In the genomic region with DNA sequence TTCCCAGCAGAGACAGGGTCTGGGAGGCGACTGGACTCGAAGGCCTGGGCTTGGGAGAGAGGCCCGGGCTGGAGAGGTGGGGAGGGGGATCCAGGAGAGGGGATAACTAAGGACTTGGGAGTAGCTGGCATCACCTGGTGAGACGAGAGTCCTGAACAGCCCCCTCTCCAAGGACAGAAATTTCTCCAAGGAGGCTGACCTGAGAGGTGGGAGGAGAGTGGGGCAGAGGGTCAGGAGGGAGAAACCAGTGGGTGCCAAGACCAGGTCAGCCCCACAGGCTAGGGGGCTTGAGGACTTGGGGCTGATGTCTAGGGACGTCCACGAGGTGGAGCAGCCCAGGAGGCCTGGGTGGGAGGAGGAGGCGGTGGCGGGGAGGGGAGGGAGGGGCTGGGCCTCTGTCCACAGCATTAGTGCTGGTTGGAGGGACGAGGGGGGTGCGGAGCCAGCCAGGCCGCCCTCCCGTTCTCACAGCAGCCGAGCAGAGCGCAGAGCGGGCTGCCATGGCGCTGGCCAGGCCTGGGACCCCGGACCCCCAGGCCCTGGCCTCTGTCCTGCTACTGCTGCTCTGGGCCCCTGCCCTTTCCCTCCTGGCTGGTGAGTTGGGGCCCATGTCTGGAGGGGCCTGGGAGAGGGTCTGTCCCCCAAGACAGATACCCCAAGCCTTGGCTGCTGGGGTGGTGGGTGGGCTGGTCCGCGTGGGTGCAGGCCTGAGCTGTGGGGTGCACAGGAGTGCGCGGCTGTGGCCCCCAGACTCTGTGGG, we compare ENCODE assay signal across 14 cellular contexts. TPM values are rescaled to one million over a fixed set of nuclear protein-coding genes. Genes with fewer than 3 reads are reported as not detected.
A peak's percentile ranks its signal among the peaks of the same experiment; 100 is the strongest.
DNase-seq lines count a peak whose midpoint lies in the region; ATAC-seq and TF ChIP-seq lines count a peak whose summit lies in the region.
"Had no signal": no experiment of that assay in that cellular context is flagged by ENCODE, and none has a peak within 500 bp of the region (broad histone marks: within the 10 kb centered on the region; RNA-seq: fewer than 3 reads in every experiment).

TSS of gene CRB2 (plus strand) at position 437 of the 760 bp plus-strand sequence. CDS start at position 501, 64 bp downstream.

- no peak within 1 kb of the TSS for H3K4ac ChIP-seq in IMR-90 (ENCODE audit: low read depth, low read length)

- H2BK5ac ChIP-seq in IMR-90 (ENCODE audit: low read depth, low read length, poor library complexity, severe bottlenecking): no peak within 1 kb of the TSS

- peaks cover 47% of the 10 kb centered on the region for H3K27me3 ChIP-seq in IMR-90 (ENCODE audit: control insufficient read depth, insufficient read depth, low read length)
- H3K27me3 ChIP-seq: upper lobe of left lung had no signal

- in situ Hi-C loops in IMR-90 (cut with MboI; ENCODE audit: low sequenced_read_pairs): no loop called here

- H4K8ac ChIP-seq in IMR-90 (ENCODE audit: low read depth in 2 of 2, low read length in 2 of 2): no peak within 1 kb of the TSS

- no peak for TF ChIP-seq POLR2A in IMR-90 (IDR thresholded peaks at IDR 0.05; ENCODE audit: low read depth, low read length)

- no peak within 1 kb of the TSS for H3K4me2 ChIP-seq in IMR-90 (ENCODE audit: low read depth, low read length)

- no peak within 1 kb of the TSS for H2BK15ac ChIP-seq in IMR-90 (ENCODE audit: low read depth, low read length)

- H3K14ac ChIP-seq in IMR-90 (replicated peaks; ENCODE audit: low read depth, low read length): no peak within 1 kb of the TSS

- H3K9ac ChIP-seq in IMR-90 (ENCODE audit: low read depth, low read length): no peak within 1 kb of the TSS

- H4K20me1 ChIP-seq in IMR-90 (ENCODE audit: insufficient read depth, low read length): no peaks in the 10 kb centered on the region

- no peak within 1 kb of the TSS for H4K5ac ChIP-seq in IMR-90 (ENCODE audit: low read depth, low read length)

- TF ChIP-seq RAD21 in IMR-90 (IDR thresholded peaks at IDR 0.05; ENCODE audit: low read length): no peak

- H4K91ac ChIP-seq in IMR-90 (ENCODE audit: insufficient read depth, low read depth, low read length): no peak within 1 kb of the TSS

- TF ChIP-seq CTCF in IMR-90 (conservative IDR thresholded peaks at IDR 0.05; ENCODE audit: low read depth, low read length): 0 out of 2 replicates have a peak, but pooled peaks have one; percentile 7

- no peak within 1 kb of the TSS for H3K56ac ChIP-seq in IMR-90 (ENCODE audit: extremely low read depth, insufficient read depth, low read length)

- POLR2A ChIA-PET in IMR-90 (lab: Charles Lee; ENCODE audit: unreplicated experiment): no interaction called here

- WGBS in IMR-90 (ENCODE audit: extremely low coverage in 2 of 2, insufficient read length in 1 of 2), 2 experiments: 34% methylated on average over 3 of the region's 21 CpGs; no CpG with 5 or more reads in 1 of the 2 experiments

- no peaks in the 10 kb centered on the region for H3K9me3 ChIP-seq in IMR-90 (ENCODE audit: control insufficient read depth, insufficient read depth, low read length)
- H3K9me3 ChIP-seq: upper lobe of left lung had no signal

- dilution Hi-C loops in IMR-90 (cut with HindIII; ENCODE audit: low sequenced_read_pairs, unreplicated experiment): no loop called here

- no peak within 1 kb of the TSS for H2BK20ac ChIP-seq in IMR-90 (ENCODE audit: low read depth, low read length)

- no peak within 1 kb of the TSS for H2BK120ac ChIP-seq in IMR-90 (ENCODE audit: low read depth, low read length)

- H3K79me1 ChIP-seq in IMR-90 (ENCODE audit: low read depth in 1 of 2, low read length in 2 of 2): no peaks in the 10 kb centered on the region

- ATAC-seq in IMR-90 (ENCODE audit: low read depth): no peak
- ATAC-seq in GM19455 (IDR thresholded peaks at IDR 0.05; ENCODE audit: unreplicated experiment): no peak
- ATAC-seq in GM21528 (IDR thresholded peaks at IDR 0.05; ENCODE audit: low FRiP score, unreplicated experiment): no peak
- ATAC-seq in HG03135 (IDR thresholded peaks at IDR 0.05; ENCODE audit: unreplicated experiment): no peak

- no peak within 1 kb of the TSS for H2AK9ac ChIP-seq in IMR-90 (replicated peaks; ENCODE audit: low read depth, low read length, poor library complexity)

- DNase-seq in IMR-90 (no peak), amniotic epithelial cell (ENCODE audit: low read depth) (peak; percentile 59), putamen (ENCODE audit: low spot score) (peak; percentile 61)
- no peak for DNase-seq in activated CD8-positive, alpha-beta memory T cell treated with anti-CD3 and anti-CD28 coated beads for 24 hours
- DNase-seq: activated CD4-positive, alpha-beta T cell treated with anti-CD3 and anti-CD28 coated beads, Interleukin-2, amount 10 ng/mL, durations not matched to agents 24 days and 14 days; activated naive CD4-positive, alpha-beta T cell treated with anti-CD3 and anti-CD28 coated beads for 36 hours; DND-41; left cardiac atrium; SIG-M5 had no signal

- no peak within 1 kb of the TSS for H3K23ac ChIP-seq in IMR-90 (ENCODE audit: low read depth, low read length)

- no peak within 1 kb of the TSS for H3K18ac ChIP-seq in IMR-90 (ENCODE audit: low read depth, low read length)

- H2AFZ ChIP-seq in IMR-90 (replicated peaks; ENCODE audit: low read length, poor library complexity): no peak within 1 kb of the TSS

- no peaks in the 10 kb centered on the region for H3K36me3 ChIP-seq in IMR-90 (ENCODE audit: control insufficient read depth, insufficient read depth, low read length)
- H3K36me3 ChIP-seq: upper lobe of left lung had no signal

- no peak within 1 kb of the TSS for H3K27ac ChIP-seq in IMR-90 (ENCODE audit: insufficient read depth, low read length)
- H3K27ac ChIP-seq: upper lobe of left lung had no signal

- H3K4me3 ChIP-seq in IMR-90 (ENCODE audit: insufficient read depth, low read depth, low read length) (no peak within 1 kb of the TSS), iPS-11a (ENCODE audit: low read depth, low read length) (peak within 1 kb of the TSS; percentile 13)
- H3K4me3 ChIP-seq: upper lobe of left lung had no signal

- no peaks in the 10 kb centered on the region for H3K9me1 ChIP-seq in IMR-90 (ENCODE audit: insufficient read depth, low read length)

- CTCF ChIA-PET in IMR-90 (lab: Yijun Ruan, JAX): interaction anchor here (0.7 kb wide), 1 partner anchor 30 kb away, joined by 3 read pairs; no protein-coding TSS in a partner anchor

- H3K4me1 ChIP-seq in IMR-90 (ENCODE audit: control insufficient read depth, insufficient read depth, low read length): peaks cover 8% of the 10 kb centered on the region; the same call in 1 of the 2 replicates

- BruUV-seq in IMR-90 (replicated peaks; lab: Mats Ljungman, UMichigan): no TSS peak

- intact Hi-C loops in IMR-90 (cut with micrococcal nuclease): loop anchor here (10.0 kb wide), 2 partner anchors 351 to 511 kb away; no protein-coding TSS in a partner anchor

- no peak within 1 kb of the TSS for H2AK5ac ChIP-seq in IMR-90 (ENCODE audit: low read depth, low read length)

TF ChIP-seq in IMR-90, 13 proteins besides CTCF, POLR2A, EP300 and RAD21:
- TF ChIP-seq SMC3 (IDR thresholded peaks at IDR 0.05; ENCODE audit: low read depth, low read length): no peak
- TF ChIP-seq MAFK (IDR thresholded peaks at IDR 0.05; ENCODE audit: low read depth, low read length): no peak
- no peak for TF ChIP-seq RCOR1 (IDR thresholded peaks at IDR 0.05; ENCODE audit: insufficient replicate concordance, low read length)
- TF ChIP-seq BHLHE40 (IDR thresholded peaks at IDR 0.05; ENCODE audit: low read depth, low read length): no peak
- TF ChIP-seq USF2 (IDR thresholded peaks at IDR 0.05; ENCODE audit: low read depth, low read length): no peak
- no peak for TF ChIP-seq NFE2L2 (IDR thresholded peaks at IDR 0.05; ENCODE audit: low read depth, low read length)
- no peak for TF ChIP-seq MAZ (IDR thresholded peaks at IDR 0.05; ENCODE audit: borderline replicate concordance, low read depth, low read length)
- no peak for TF ChIP-seq RFX5 (IDR thresholded peaks at IDR 0.05; ENCODE audit: low read depth, low read length)
- TF ChIP-seq CHD1 (IDR thresholded peaks at IDR 0.05; ENCODE audit: low read depth, low read length): no peak
- no peak for TF ChIP-seq CEBPB (IDR thresholded peaks at IDR 0.05; ENCODE audit: low read depth, low read length)
- no peak for TF ChIP-seq FOS (IDR thresholded peaks at IDR 0.05; ENCODE audit: low read depth, low read length)
- TF ChIP-seq, protein P1, sequence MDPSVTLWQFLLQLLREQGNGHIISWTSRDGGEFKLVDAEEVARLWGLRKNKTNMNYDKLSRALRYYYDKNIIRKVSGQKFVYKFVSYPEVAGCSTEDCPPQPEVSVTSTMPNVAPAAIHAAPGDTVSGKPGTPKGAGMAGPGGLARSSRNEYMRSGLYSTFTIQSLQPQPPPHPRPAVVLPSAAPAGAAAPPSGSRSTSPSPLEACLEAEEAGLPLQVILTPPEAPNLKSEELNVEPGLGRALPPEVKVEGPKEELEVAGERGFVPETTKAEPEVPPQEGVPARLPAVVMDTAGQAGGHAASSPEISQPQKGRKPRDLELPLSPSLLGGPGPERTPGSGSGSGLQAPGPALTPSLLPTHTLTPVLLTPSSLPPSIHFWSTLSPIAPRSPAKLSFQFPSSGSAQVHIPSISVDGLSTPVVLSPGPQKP (IDR thresholded peaks at IDR 0.05; ENCODE audit: borderline replicate concordance, low read depth, low read length): no peak
- no peak for TF ChIP-seq MXI1 (IDR thresholded peaks at IDR 0.05; ENCODE audit: borderline replicate concordance, low read depth, low read length)

RNA-seq across cellular contexts. Expression of gene CRB2, which starts in this region (rescaled TPM):
- total RNA-seq in IMR-90 (2012; rRNA removed): not detected in 2 replicates
- not detected in 2 replicates for polyA plus RNA-seq in IMR-90 (2012; rRNA removed)
- not detected in 2 replicates for polyA plus RNA-seq in IMR-90 (2012; cell fraction: cytosol; rRNA removed)
- polyA plus RNA-seq in IMR-90 (2012; cell fraction: nucleus; rRNA removed; ENCODE audit: low replicate concordance): 0.03 TPM in 1 of 2 replicates, not detected in the other
- total RNA-seq: activated CD4-positive, alpha-beta T cell treated with anti-CD3 and anti-CD28 coated beads, Interleukin-2, amount 10 ng/mL, durations not matched to agents 24 days and 14 days; activated naive CD4-positive, alpha-beta T cell treated with anti-CD3 and anti-CD28 coated beads for 36 hours had no signal

Comparison
In these comparisons a context has a peak if more than half of its experiments do, and no peak if none do; other contexts are left out.
1. DNase-seq: peak in amniotic epithelial cell (single experiment) and putamen (single experiment); none in IMR-90 (single experiment) and activated CD8-positive, alpha-beta memory T cell treated with anti-CD3 and anti-CD28 coated beads for 24 hours (single experiment).